ENCODE assay signal across 29 cellular contexts in the genomic region with DNA sequence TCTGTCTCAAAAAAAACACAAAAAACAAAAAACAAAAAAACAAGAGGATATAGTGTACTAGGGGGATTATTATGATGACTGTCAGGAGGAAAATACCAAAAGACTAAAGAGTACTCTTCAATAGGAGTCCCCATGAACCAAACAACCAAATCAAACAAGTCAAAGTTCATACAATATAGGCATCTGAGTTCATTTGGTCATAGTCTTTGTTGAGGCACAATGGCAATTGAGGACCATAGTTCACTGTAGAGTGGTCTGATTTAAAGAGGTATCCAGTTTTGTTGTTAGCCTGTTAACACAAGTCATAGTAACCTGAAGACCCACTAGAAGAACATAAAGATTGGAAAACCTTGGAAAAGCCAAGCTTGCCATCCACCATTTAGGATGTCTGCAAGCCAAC. TPM values are rescaled to one million over a fixed set of nuclear protein-coding genes. Genes with fewer than 3 reads are reported as not detected.
DNase-seq lines count a peak whose midpoint lies in the region; ATAC-seq, FAIRE-seq and TF ChIP-seq lines count a peak whose summit lies in the region.
"Had no signal": no experiment of that assay in that cellular context is flagged by ENCODE, and none has a peak within 500 bp of the region (broad histone marks: within the 10 kb centered on the region; RNA-seq: fewer than 3 reads in every experiment).

No MANE protein-coding gene starts in this region.

- H2AFZ ChIP-seq in HepG2 (ENCODE audit: low read length) = no peak overlapping the region

- peak overlapping the region; percentile 15 for H3K4me2 ChIP-seq in HepG2 (ENCODE audit: low read depth, low read length)
- H3K4me2 ChIP-seq: A549 had no signal

- H4K20me1 ChIP-seq in HepG2 (ENCODE audit: insufficient read depth, low read length) = no peaks in the 10 kb centered on the region
- H4K20me1 ChIP-seq: BLaER1; BLaER1 treated with 17β-estradiol and CSF1 and Interleukin-3, amounts not matched to agents 10 nM and 100 nM had no signal

- H3K4me1 ChIP-seq in HepG2 (ENCODE audit: insufficient read depth, low read length) = peaks cover 24% of the 10 kb centered on the region
- peaks cover 0 to 7% (median 0%) of the 10 kb centered on the region in 4 donors for H3K4me1 ChIP-seq in right lobe of liver
- H3K4me1 ChIP-seq: A549, BE2C, Caco-2 had no signal

- POLR2A ChIA-PET in HepG2 (lab: Yijun Ruan, JAX) = no interaction called here

- H3K27ac ChIP-seq in HepG2 (ENCODE audit: extremely low read length, insufficient read depth, low read length) = no peak overlapping the region
- H3K27ac ChIP-seq in right lobe of liver = no peak overlapping the region
- H3K27ac ChIP-seq: 22Rv1; A549; BLaER1; BLaER1 treated with 17β-estradiol and CSF1 and Interleukin-3, amounts not matched to agents 10 nM and 100 nM; C4-2B had no signal

- no peaks in the 10 kb centered on the region for H3K9me3 ChIP-seq in HepG2 (ENCODE audit: low read length)
- no peaks in the 10 kb centered on the region for H3K9me3 ChIP-seq in right lobe of liver
- H3K9me3 ChIP-seq: A549, BE2C, Caco-2 had no signal

- TF ChIP-seq EP300 in HepG2 (IDR thresholded peaks at IDR 0.05; ENCODE audit: low read depth in 2 of 2, low read length in 2 of 2) (peak in 1 of 2 experiments; percentile 35; a peak in 1 of 4 replicates), HepG2 (CRISPR knock-in tag; IDR thresholded peaks at IDR 0.05; ENCODE audit: borderline replicate concordance) (no peak)

- TF ChIP-seq POLR2A in HepG2 (IDR thresholded peaks at IDR 0.05; ENCODE audit: insufficient read depth in 1 of 2, low read depth in 2 of 2, low read length in 2 of 2) (no peak), right lobe of liver (IDR thresholded peaks at IDR 0.05) (no peak)

- no peak for FAIRE-seq in HepG2 (lab: Jason Lieb, UNC)
- FAIRE-seq: A204.1, A549, D721Med had no signal

- no peak overlapping the region for H3K4me3 ChIP-seq in HepG2 (replicated peaks in 1 of 3; ENCODE audit: insufficient read depth in 1 of 3, low read depth in 2 of 3, low read length in 3 of 3)
- H3K4me3 ChIP-seq in right lobe of liver = no peak overlapping the region
- H3K4me3 ChIP-seq: A549; BLaER1; BLaER1 treated with 17β-estradiol and CSF1 and Interleukin-3, amounts not matched to agents 10 nM and 100 nM had no signal

- H3K36me3 ChIP-seq in HepG2 (replicated peaks in 1 of 2; ENCODE audit: control insufficient read depth in 1 of 2, insufficient read depth in 2 of 2, low read length in 2 of 2) (no peaks in the 10 kb centered on the region), right lobe of liver (no peaks in the 10 kb centered on the region)
- H3K36me3 ChIP-seq: BE2C; BLaER1; BLaER1 treated with 17β-estradiol and CSF1 and Interleukin-3, amounts not matched to agents 10 nM and 100 nM had no signal

- DNase-seq in HepG2 (ENCODE audit: low spot score) (peak; percentile 67), right lobe of liver (no peak)
- DNase-seq: 8988T; ACHN; AML-193; BE2C; C1 segment of cervical spinal cord; Caco-2; Calu3; CD4-positive, alpha-beta memory T cell; CD4-positive, alpha-beta T cell; CD4-positive, CD25-positive, alpha-beta regulatory T cell; CD8-positive, alpha-beta memory T cell; CD8-positive, alpha-beta T cell; COR-L47; DMS 273 treated with DMSO at 0.1 percent for 48 hours; DMS153; DMS53; DMS79; DMS79 treated with DMSO at 0.1 percent for 48 hours; DND-41; EL had no signal

- no peaks in the 10 kb centered on the region for H3K79me2 ChIP-seq in HepG2 (ENCODE audit: insufficient read depth, low read length)

- no peaks in the 10 kb centered on the region for H3K27me3 ChIP-seq in HepG2 (ENCODE audit: control insufficient read depth in 1 of 2, insufficient read depth in 2 of 2, low read length in 2 of 2)
- no peaks in the 10 kb centered on the region for H3K27me3 ChIP-seq in right lobe of liver
- H3K27me3 ChIP-seq: BE2C; BLaER1; BLaER1 treated with 17β-estradiol and CSF1 and Interleukin-3, amounts not matched to agents 10 nM and 100 nM had no signal

- in situ Hi-C loops in HepG2 (cut with HindIII; ENCODE audit: extremely low pct_ligation_motif_present, low pct_unique_long_range_greater_than_20kb) = no loop called here

- TF ChIP-seq RAD21 in HepG2 (CRISPR knock-in tag; IDR thresholded peaks at IDR 0.05) = no peak

- TF ChIP-seq CTCF in HepG2 (CRISPR knock-in tag; IDR thresholded peaks at IDR 0.05) (no peak), right lobe of liver (IDR thresholded peaks at IDR 0.05) (no peak)

- no peak overlapping the region for H3K9ac ChIP-seq in HepG2 (ENCODE audit: insufficient read depth, low read depth, low read length)
- H3K9ac ChIP-seq: BLaER1; BLaER1 treated with 17β-estradiol and CSF1 and Interleukin-3, amounts not matched to agents 10 nM and 100 nM had no signal

- peak; percentile 62 for ATAC-seq in HepG2
- no peak for ATAC-seq in right lobe of liver
- ATAC-seq: A549; CD8-positive, alpha-beta T cell had no signal

- BruUV-seq in HepG2 (replicated peaks; lab: Mats Ljungman, UMichigan) = no TSS peak

- CTCF ChIA-PET in HepG2 (lab: Yijun Ruan, JAX; ENCODE audit: low intra/inter-chr PET ratio, low total read pairs) = interaction anchor here (1.9 kb wide), 1 partner anchor 106 kb away, joined by 6 read pairs; a partner anchor contains a TSS

- intact Hi-C loops in HepG2 (cut with micrococcal nuclease; ENCODE audit: unreplicated experiment) = loop anchor here (5.0 kb wide), 1 partner anchor 157 kb away; a partner anchor contains a TSS
- intact Hi-C loops in right lobe of liver (cut with DNase I) = loop anchor here in 1 of 2 donors (5.0 kb wide), 1 partner anchor 188 kb away; no protein-coding TSS in a partner anchor

TF ChIP-seq in HepG2, 621 proteins besides CTCF, POLR2A, EP300 and RAD21 (continues in another document):
- TF ChIP-seq KMT2B (CRISPR knock-in tag; IDR thresholded peaks at IDR 0.05) = no peak
- 0 out of 2 replicates have a peak, but pooled peaks have one; percentile 40 for TF ChIP-seq SOX13 (IDR thresholded peaks at IDR 0.05)
- peak in 1 of 2 experiments; percentile 86; a peak in 2 of 4 replicates for TF ChIP-seq SOX13 (CRISPR knock-in tag; conservative IDR thresholded peaks at IDR 0.05 in 1 of 2, IDR thresholded peaks at IDR 0.05 in 1 of 2)
- peak; percentile 86 for TF ChIP-seq HNF4A (CRISPR knock-in tag; IDR thresholded peaks at IDR 0.05)
- TF ChIP-seq ATAD3A (CRISPR knock-in tag; IDR thresholded peaks at IDR 0.05) = no peak
- TF ChIP-seq, protein P1, sequence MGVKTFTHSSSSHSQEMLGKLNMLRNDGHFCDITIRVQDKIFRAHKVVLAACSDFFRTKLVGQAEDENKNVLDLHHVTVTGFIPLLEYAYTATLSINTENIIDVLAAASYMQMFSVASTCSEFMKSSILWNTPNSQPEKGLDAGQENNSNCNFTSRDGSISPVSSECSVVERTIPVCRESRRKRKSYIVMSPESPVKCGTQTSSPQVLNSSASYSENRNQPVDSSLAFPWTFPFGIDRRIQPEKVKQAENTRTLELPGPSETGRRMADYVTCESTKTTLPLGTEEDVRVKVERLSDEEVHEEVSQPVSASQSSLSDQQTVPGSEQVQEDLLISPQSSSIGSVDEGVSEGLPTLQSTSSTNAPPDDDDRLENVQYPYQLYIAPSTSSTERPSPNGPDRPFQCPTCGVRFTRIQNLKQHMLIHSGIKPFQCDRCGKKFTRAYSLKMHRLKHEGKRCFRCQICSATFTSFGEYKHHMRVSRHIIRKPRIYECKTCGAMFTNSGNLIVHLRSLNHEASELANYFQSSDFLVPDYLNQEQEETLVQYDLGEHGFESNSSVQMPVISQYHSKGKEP (CRISPR knock-in tag; IDR thresholded peaks at IDR 0.05) = no peak
- TF ChIP-seq ZNF878 (CRISPR knock-in tag; IDR thresholded peaks at IDR 0.05) = no peak

RNA-seq across cellular contexts. Expression of a gene that starts 11.3 kb away (rescaled TPM):
- 24.1 and 32.9 TPM in 2 replicates for total RNA-seq in HepG2 (2016; rRNA removed; fragmentation: Illumina TruSeq; extraction: Trizol)
- 9.7 and 11.2 TPM in 2 replicates for total RNA-seq in HepG2 (2016; cell fraction: cytosol; rRNA removed; fragmentation: Illumina TruSeq; extraction: Trizol; ENCODE audit: low read depth)
- total RNA-seq in HepG2 (2016; cell fraction: insoluble cytoplasmic fraction; rRNA removed; fragmentation: Illumina TruSeq; extraction: Trizol) = 24.7 and 30.9 TPM in 2 replicates
- 41.5 and 46.2 TPM in 2 replicates for total RNA-seq in HepG2 (2016; cell fraction: membrane; rRNA removed; fragmentation: Illumina TruSeq; extraction: Trizol)
- total RNA-seq in HepG2 (2016; cell fraction: nucleus; rRNA removed; fragmentation: Illumina TruSeq; extraction: Trizol) = 14.0 and 15.3 TPM in 2 replicates
- polyA plus RNA-seq in HepG2 (2011; rRNA removed) = 13.6 and 15.2 TPM in 2 replicates
- polyA plus RNA-seq in HepG2 (2011; cell fraction: cytosol; rRNA removed) = 8.1 and 12.6 TPM in 2 replicates
- polyA plus RNA-seq in HepG2 (2011; cell fraction: nucleus; rRNA removed) = 4.2 and 5.7 TPM in 2 replicates
- 15.3 and 22.4 TPM in 2 replicates for polyA plus RNA-seq in HepG2 (2012)
- polyA plus RNA-seq in HepG2 (2016; cell fraction: cytosol; fragmentation: Illumina TruSeq; extraction: Trizol; ENCODE audit: low read depth) = 13.7 and 15.1 TPM in 2 replicates
- 36.9 and 39.9 TPM in 2 replicates for polyA plus RNA-seq in HepG2 (2016; cell fraction: insoluble cytoplasmic fraction; fragmentation: Illumina TruSeq; extraction: Trizol; ENCODE audit: low read depth)
- polyA plus RNA-seq in HepG2 (2016; cell fraction: membrane; fragmentation: Illumina TruSeq; extraction: Trizol; ENCODE audit: low read depth) = 40.2 and 41.2 TPM in 2 replicates
- 20.7 and 21.5 TPM in 2 replicates for polyA plus RNA-seq in HepG2 (2016; cell fraction: nucleus; fragmentation: Illumina TruSeq; extraction: Trizol; ENCODE audit: insufficient read depth, low read depth)
- polyA minus RNA-seq in HepG2 (2011; rRNA and poly(A)+ RNA removed; ENCODE audit: low replicate concordance) = 7.6 and 8.4 TPM in 2 replicates
- polyA minus RNA-seq in HepG2 (2011; cell fraction: cytosol; rRNA and poly(A)+ RNA removed) = 14.6 and 18.6 TPM in 2 replicates
- 12.5 and 14.8 TPM in 2 replicates for polyA minus RNA-seq in HepG2 (2011; cell fraction: nucleus; rRNA and poly(A)+ RNA removed)
- 10 to 100 TPM in 1 of 6 experiments, 1 to 10 TPM in 5; 6.7 to 11.7 (median 9.2) TPM for total RNA-seq in right lobe of liver
